22 cellular contexts compared by ENCODE assay signal in genomic region chr1:47890779-47891178, GRCh38.
DNase-seq lines count a peak whose midpoint lies in the region; ATAC-seq and TF ChIP-seq lines count a peak whose summit lies in the region.
"Had no signal": no experiment of that assay in that cellular context is flagged by ENCODE, and none has a peak within 500 bp of the region (broad histone marks: within the 10 kb centered on the region; RNA-seq: fewer than 3 reads in every experiment).

No MANE protein-coding gene starts in this region.

- H3K4me1 ChIP-seq in heart left ventricle (no peaks in the 10 kb centered on the region), right cardiac atrium (ENCODE audit: control insufficient read depth, insufficient read depth, low read length) (peaks cover 7% of the 10 kb centered on the region), gastrocnemius medialis (peaks cover 3 to 31% of the 10 kb centered on the region in 2 donors)
- H3K4me1 ChIP-seq: BE2C, BLaER1 had no signal

- H3K27me3 ChIP-seq in heart left ventricle (no peaks in the 10 kb centered on the region), right cardiac atrium (ENCODE audit: control insufficient read depth, insufficient read depth) (no peaks in the 10 kb centered on the region), MG63 (no peaks in the 10 kb centered on the region), gastrocnemius medialis (no peaks in the 10 kb centered on the region)
- H3K27me3 ChIP-seq: BE2C, BLaER1 had no signal

- no peak for TF ChIP-seq CTCF in heart left ventricle (IDR thresholded peaks at IDR 0.05)
- TF ChIP-seq CTCF in gastrocnemius medialis (IDR thresholded peaks at IDR 0.05 in 4 of 5, conservative IDR thresholded peaks at IDR 0.05 in 1 of 5) = no peak

- no peak for TF ChIP-seq POLR2A in heart left ventricle (IDR thresholded peaks at IDR 0.05)
- no peak for TF ChIP-seq POLR2A in gastrocnemius medialis (IDR thresholded peaks at IDR 0.05)

- in situ Hi-C loops in gastrocnemius medialis (cut with MboI; ENCODE audit: low sequenced_read_pairs in 4 of 4) = no loop called here

- no peaks in the 10 kb centered on the region for H3K9me3 ChIP-seq in heart left ventricle
- H3K9me3 ChIP-seq in right cardiac atrium (ENCODE audit: control insufficient read depth, low read length) = no peaks in the 10 kb centered on the region
- no peaks in the 10 kb centered on the region for H3K9me3 ChIP-seq in MG63
- H3K9me3 ChIP-seq in gastrocnemius medialis = no peaks in the 10 kb centered on the region
- H3K9me3 ChIP-seq: BE2C, BLaER1 had no signal

- ATAC-seq in heart left ventricle = peak in 3 of 4 donors; percentile 67 to 76 (median 68)
- no peak for ATAC-seq in right cardiac atrium
- ATAC-seq in gastrocnemius medialis = peak; percentile 25 to 53
- no peak for ATAC-seq in HG03045 (IDR thresholded peaks at IDR 0.05; ENCODE audit: unreplicated experiment)
- ATAC-seq: GM12878 had no signal

- no peak for DNase-seq in heart left ventricle
- DNase-seq in right cardiac atrium = no peak
- peak; percentile 19 for DNase-seq in MG63
- peak; percentile 11 to 53 for DNase-seq in gastrocnemius medialis
- DNase-seq: 8988T; ACHN; BE2C; C1 segment of cervical spinal cord; CD4-positive, alpha-beta memory T cell; CD4-positive, CD25-positive, alpha-beta regulatory T cell; CD8-positive, alpha-beta memory T cell; COR-L47; DMS 273 treated with DMSO at 0.1 percent for 48 hours; DMS153; DMS53; DMS79; DND-41; EL; GDM1 had no signal

- H3K36me3 ChIP-seq in heart left ventricle = no peaks in the 10 kb centered on the region
- H3K36me3 ChIP-seq in MG63 = no peaks in the 10 kb centered on the region
- H3K36me3 ChIP-seq in gastrocnemius medialis = no peaks in the 10 kb centered on the region
- H3K36me3 ChIP-seq: BE2C, BLaER1 had no signal

- intact Hi-C loops in heart left ventricle (cut with DNase I) (no loop called here), right cardiac atrium (cut with DNase I) (no loop called here), gastrocnemius medialis (cut with DNase I; ENCODE audit: low total_unique reads) (no loop called here)

- H3K4me3 ChIP-seq in heart left ventricle (no peak overlapping the region), right cardiac atrium (ENCODE audit: low read length) (no peak overlapping the region), MG63 (no peak overlapping the region), gastrocnemius medialis (no peak overlapping the region)
- H3K4me3 ChIP-seq: BLaER1, GM12878 had no signal

- no peak overlapping the region for H3K27ac ChIP-seq in heart left ventricle
- no peak overlapping the region for H3K27ac ChIP-seq in right cardiac atrium (ENCODE audit: low read length)
- peak overlapping the region in 1 of 4 donors; percentile 48 for H3K27ac ChIP-seq in gastrocnemius medialis
- H3K27ac ChIP-seq: BLaER1 had no signal

- 58 to 64% (median 60%) methylated on average over 5 of the region's 5 CpGs for WGBS in heart left ventricle, 4 donors
- WGBS in right cardiac atrium = 69% methylated on average over 5 of the region's 5 CpGs

Comparison
In these comparisons a context has a peak if more than half of its experiments do, and no peak if none do; other contexts are left out.
1. ATAC-seq: peak in heart left ventricle (3 of 4) and gastrocnemius medialis (2 of 2); none in right cardiac atrium (0 of 2) and HG03045 (single experiment).
2. DNase-seq: peak in MG63 (single experiment) and gastrocnemius medialis (2 of 2); none in heart left ventricle (0 of 5) and right cardiac atrium (0 of 3).